Comparison of ENCODE assay signal across 15 cellular contexts in genomic region chr19:54775830-54776229, GRCh38. TPM values are rescaled to one million over a fixed set of nuclear protein-coding genes. Genes with fewer than 3 reads are reported as not detected.
"Had no signal": no experiment of that assay in that cellular context is flagged by ENCODE, and none has a peak within 500 bp of the region (broad histone marks: within the 10 kb centered on the region; RNA-seq: fewer than 3 reads in every experiment).

No MANE protein-coding gene starts in this region.

RNA-seq across cellular contexts. Expression of gene KIR2DL1, which starts 6.2 kb away (rescaled TPM):
- total RNA-seq: activated B cell treated with CpG ODN at 0.5 μM for 24 hours; activated CD4-positive, alpha-beta memory T cell treated with anti-CD3 and anti-CD28 coated beads for 36 hours; activated CD4-positive, alpha-beta memory T cell treated with anti-CD3 and anti-CD28 coated beads, Interleukin-2, amount 10 ng/mL, durations not matched to agents 7 days and 5 days; activated CD4-positive, alpha-beta T cell treated with anti-CD3 and anti-CD28 coated beads for 36 hours; activated CD4-positive, alpha-beta T cell treated with anti-CD3 and anti-CD28 coated beads, Interleukin-2, amount 10 ng/mL, durations not matched to agents 24 days and 14 days; activated CD4-positive, alpha-beta T cell treated with anti-CD3 and anti-CD28 coated beads, Interleukin-2, amount 10 ng/mL, durations not matched to agents 7 days and 5 days; activated CD8-positive, alpha-beta T cell treated with anti-CD3 and anti-CD28 coated beads for 36 hours; activated CD8-positive, alpha-beta T cell treated with anti-CD3 and anti-CD28 coated beads, Interleukin-2, amount 10 ng/mL, durations not matched to agents 7 days and 5 days; T-helper 1 cell treated with Interleukin-12 subunit alpha and Interleukin-12 subunit beta and Interleukin-4 antibody, amounts not matched to agents 30 ng/mL and 1 ng/mL, for 36 hours; T-helper 17 cell; T-helper 2 cell treated with Interferon-gamma antibody and Interleukin-4, amounts not matched to agents 100 ng/mL and 5 ng/mL, for 36 hours; WTC11 had no signal

RNA-seq across cellular contexts. Expression of gene KIR2DL4, which starts 27.6 kb away (rescaled TPM):
- total RNA-seq: activated B cell treated with CpG ODN at 0.5 μM for 24 hours; activated CD4-positive, alpha-beta memory T cell treated with anti-CD3 and anti-CD28 coated beads for 36 hours; activated CD4-positive, alpha-beta memory T cell treated with anti-CD3 and anti-CD28 coated beads, Interleukin-2, amount 10 ng/mL, durations not matched to agents 7 days and 5 days; activated CD4-positive, alpha-beta T cell treated with anti-CD3 and anti-CD28 coated beads for 36 hours; activated CD4-positive, alpha-beta T cell treated with anti-CD3 and anti-CD28 coated beads, Interleukin-2, amount 10 ng/mL, durations not matched to agents 24 days and 14 days; activated CD8-positive, alpha-beta T cell treated with anti-CD3 and anti-CD28 coated beads for 36 hours; activated CD8-positive, alpha-beta T cell treated with anti-CD3 and anti-CD28 coated beads, Interleukin-2, amount 10 ng/mL, durations not matched to agents 7 days and 5 days; T-helper 1 cell treated with Interleukin-12 subunit alpha and Interleukin-12 subunit beta and Interleukin-4 antibody, amounts not matched to agents 30 ng/mL and 1 ng/mL, for 36 hours; T-helper 17 cell; T-helper 2 cell treated with Interferon-gamma antibody and Interleukin-4, amounts not matched to agents 100 ng/mL and 5 ng/mL, for 36 hours; WTC11 had no signal

RNA-seq across cellular contexts. Expression of gene KIR2DL3, which starts 37.5 kb away (rescaled TPM):
- total RNA-seq: activated B cell treated with CpG ODN at 0.5 μM for 24 hours; activated CD4-positive, alpha-beta memory T cell treated with anti-CD3 and anti-CD28 coated beads for 36 hours; activated CD4-positive, alpha-beta memory T cell treated with anti-CD3 and anti-CD28 coated beads, Interleukin-2, amount 10 ng/mL, durations not matched to agents 7 days and 5 days; activated CD4-positive, alpha-beta T cell treated with anti-CD3 and anti-CD28 coated beads for 36 hours; activated CD4-positive, alpha-beta T cell treated with anti-CD3 and anti-CD28 coated beads, Interleukin-2, amount 10 ng/mL, durations not matched to agents 24 days and 14 days; activated CD4-positive, alpha-beta T cell treated with anti-CD3 and anti-CD28 coated beads, Interleukin-2, amount 10 ng/mL, durations not matched to agents 7 days and 5 days; activated CD8-positive, alpha-beta T cell treated with anti-CD3 and anti-CD28 coated beads for 36 hours; T-helper 1 cell treated with Interleukin-12 subunit alpha and Interleukin-12 subunit beta and Interleukin-4 antibody, amounts not matched to agents 30 ng/mL and 1 ng/mL, for 36 hours; T-helper 17 cell; WTC11 had no signal

RNA-seq across cellular contexts. Expression of gene KIR3DL1, which starts 40.4 kb away (rescaled TPM):
- total RNA-seq: activated B cell treated with CpG ODN at 0.5 μM for 24 hours; activated CD4-positive, alpha-beta memory T cell treated with anti-CD3 and anti-CD28 coated beads for 36 hours; activated CD4-positive, alpha-beta T cell treated with anti-CD3 and anti-CD28 coated beads for 36 hours; activated CD4-positive, alpha-beta T cell treated with anti-CD3 and anti-CD28 coated beads, Interleukin-2, amount 10 ng/mL, durations not matched to agents 24 days and 14 days; activated CD4-positive, alpha-beta T cell treated with anti-CD3 and anti-CD28 coated beads, Interleukin-2, amount 10 ng/mL, durations not matched to agents 7 days and 5 days; T-helper 1 cell treated with Interleukin-12 subunit alpha and Interleukin-12 subunit beta and Interleukin-4 antibody, amounts not matched to agents 30 ng/mL and 1 ng/mL, for 36 hours; T-helper 17 cell; T-helper 2 cell treated with Interferon-gamma antibody and Interleukin-4, amounts not matched to agents 100 ng/mL and 5 ng/mL, for 36 hours; WTC11 had no signal

RNA-seq across cellular contexts. Expression of gene KIR3DL3, which starts 51.6 kb away (rescaled TPM):
- total RNA-seq: activated B cell treated with CpG ODN at 0.5 μM for 24 hours; activated CD4-positive, alpha-beta memory T cell treated with anti-CD3 and anti-CD28 coated beads for 36 hours; activated CD4-positive, alpha-beta memory T cell treated with anti-CD3 and anti-CD28 coated beads, Interleukin-2, amount 10 ng/mL, durations not matched to agents 7 days and 5 days; activated CD4-positive, alpha-beta T cell treated with anti-CD3 and anti-CD28 coated beads for 36 hours; activated CD4-positive, alpha-beta T cell treated with anti-CD3 and anti-CD28 coated beads, Interleukin-2, amount 10 ng/mL, durations not matched to agents 24 days and 14 days; activated CD4-positive, alpha-beta T cell treated with anti-CD3 and anti-CD28 coated beads, Interleukin-2, amount 10 ng/mL, durations not matched to agents 7 days and 5 days; activated CD8-positive, alpha-beta memory T cell treated with anti-CD3 and anti-CD28 coated beads for 36 hours; activated CD8-positive, alpha-beta memory T cell treated with anti-CD3 and anti-CD28 coated beads, Interleukin-2, amount 10 ng/mL, durations not matched to agents 7 days and 5 days; activated CD8-positive, alpha-beta T cell treated with anti-CD3 and anti-CD28 coated beads for 36 hours; T-cell; T-helper 1 cell treated with Interleukin-12 subunit alpha and Interleukin-12 subunit beta and Interleukin-4 antibody, amounts not matched to agents 30 ng/mL and 1 ng/mL, for 36 hours; T-helper 17 cell; T-helper 2 cell treated with Interferon-gamma antibody and Interleukin-4, amounts not matched to agents 100 ng/mL and 5 ng/mL, for 36 hours; WTC11 had no signal
